Comparison of ENCODE assay signal across 14 cellular contexts in the genomic region with DNA sequence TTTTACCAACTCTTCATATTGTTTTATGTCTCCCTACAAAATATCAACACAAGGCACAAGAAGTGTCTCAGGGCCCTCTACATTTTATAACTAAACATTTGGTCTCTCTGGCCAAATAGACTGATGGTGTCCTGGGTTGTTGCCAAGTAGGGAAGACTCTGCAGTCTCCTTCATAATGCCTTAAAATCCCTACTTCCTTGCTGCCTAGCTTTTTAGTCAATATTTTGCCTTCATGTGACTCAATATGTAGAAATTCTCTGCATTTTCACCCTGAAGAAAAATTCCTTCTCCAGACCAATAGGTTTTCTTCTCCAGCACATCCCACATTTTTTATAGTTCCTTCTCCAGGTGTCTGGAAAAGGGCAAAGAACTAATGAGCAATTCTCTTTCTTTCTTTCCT.
DNase-seq lines count a peak whose midpoint lies in the region; ATAC-seq and TF ChIP-seq lines count a peak whose summit lies in the region.
"Had no signal": no experiment of that assay in that cellular context is flagged by ENCODE, and none has a peak within 500 bp of the region (broad histone marks: within the 10 kb centered on the region; RNA-seq: fewer than 3 reads in every experiment).

No MANE protein-coding gene starts in this region.

- H3K27me3 ChIP-seq in ACC112 (ENCODE audit: insufficient read depth, low read length) (no peaks in the 10 kb centered on the region), KMS-11 (ENCODE audit: insufficient read depth, low read depth) (no peaks in the 10 kb centered on the region)
- H3K27me3 ChIP-seq: neutrophil, tibial nerve had no signal

- no peak for TF ChIP-seq CTCF in KMS-11 (conservative IDR thresholded peaks at IDR 0.05; ENCODE audit: low read depth, low read length)

- H3K9ac ChIP-seq in KMS-11 = peak overlapping the region; percentile 31; the same call in 1 of the 2 replicates

- H3K4me1 ChIP-seq in ACC112 (ENCODE audit: control insufficient read depth, insufficient read depth, low read length, unreplicated experiment) (peaks cover 98% of the 10 kb centered on the region), KMS-11 (ENCODE audit: low read depth, poor library complexity, severe bottlenecking) (peaks cover 94% of the 10 kb centered on the region)

- H3K4me3 ChIP-seq in ACC112 (ENCODE audit: low read depth, low read length) = no peak overlapping the region
- H3K4me3 ChIP-seq in KMS-11 (IDR thresholded peaks at IDR 0.05; ENCODE audit: insufficient read depth, low read depth, low read length) = no peak overlapping the region
- H3K4me3 ChIP-seq: lung, tibial nerve had no signal

- H3K79me2 ChIP-seq in ACC112 (ENCODE audit: control insufficient read depth, insufficient read depth, low read length, unreplicated experiment) (peaks cover 88% of the 10 kb centered on the region), KMS-11 (ENCODE audit: insufficient read depth, low read depth) (no peaks in the 10 kb centered on the region)

- H3K36me3 ChIP-seq in ACC112 (ENCODE audit: insufficient read depth, low read length) = peaks cover 22% of the 10 kb centered on the region; the same call in 1 of the 2 replicates
- no peaks in the 10 kb centered on the region for H3K36me3 ChIP-seq in KMS-11 (ENCODE audit: insufficient read depth)
- H3K36me3 ChIP-seq: neutrophil, tibial nerve had no signal

- peak overlapping the region; percentile 99 for H3K27ac ChIP-seq in ACC112 (ENCODE audit: low read depth, low read length)
- H3K27ac ChIP-seq in KMS-11 = peak overlapping the region; percentile 71
- H3K27ac ChIP-seq: neutrophil, tibial nerve had no signal

- peak overlapping the region; percentile 79 for H3K4me2 ChIP-seq in KMS-11

- ATAC-seq in GM21381 (IDR thresholded peaks at IDR 0.05; ENCODE audit: unreplicated experiment) = no peak
- no peak for ATAC-seq in GM19328 (IDR thresholded peaks at IDR 0.05; ENCODE audit: unreplicated experiment)

- H2AFZ ChIP-seq in ACC112 (ENCODE audit: low read length, unreplicated experiment) = no peak overlapping the region
- no peak overlapping the region for H2AFZ ChIP-seq in KMS-11 (ENCODE audit: low read depth)

- no peaks in the 10 kb centered on the region for H4K20me1 ChIP-seq in KMS-11 (ENCODE audit: insufficient read depth)

- DNase-seq in astrocyte of the hippocampus (ENCODE audit: low read depth, low spot score) = peak; percentile 55
- peak; percentile 74 for DNase-seq in kidney glomerular epithelial cell (lab: John Stamatoyannopoulos, UW)
- DNase-seq in SHP77 (lab: John Stamatoyannopoulos, UW) = no peak
- DNase-seq in NCI-H345 treated with DMSO at 0.1 percent for 48 hours (lab: John Stamatoyannopoulos, UW; ENCODE audit: unreplicated experiment) = no peak
- DNase-seq: effector CD8-positive, alpha-beta T cell; hippocampal formation; NCI-H2171 had no signal

Comparison
In these comparisons a context has a peak if more than half of its experiments do, and no peak if none do; other contexts are left out.
1. DNase-seq: peak in astrocyte of the hippocampus (single experiment) and kidney glomerular epithelial cell (single experiment); none in SHP77 (0 of 2) and NCI-H345 treated with DMSO at 0.1 percent for 48 hours (single experiment).